In genomic region chr5:59187772-59188347, GRCh38 we compare ENCODE assay signal across 8 cellular contexts.
DNase-seq lines count a peak whose midpoint lies in the region; ATAC-seq, FAIRE-seq and TF ChIP-seq lines count a peak whose summit lies in the region.

No MANE protein-coding gene starts in this region.

- no peaks in the 10 kb centered on the region for H3K27me3 Mint-ChIP-seq in neural crest cell (ENCODE audit: low read depth)
- H3K27me3 Mint-ChIP-seq in activated naive CD8-positive, alpha-beta T cell treated with anti-CD3 and anti-CD28 coated beads, Interleukin-2, amount 50 U/mL, for 24 hours = peaks cover 15% of the 10 kb centered on the region

- DNase-seq in GM12891 (ENCODE audit: insufficient read length, low spot score) = no peak
- peak; percentile 59 to 66 for DNase-seq in cardiac fibroblast (ENCODE audit: low read depth in 2 of 2)
- no peak for DNase-seq in neural crest cell (ENCODE audit: low read depth, low spot score)
- no peak for DNase-seq in NCI-H526 treated with DMSO at 0.1 percent for 48 hours (lab: John Stamatoyannopoulos, UW)
- no peak for DNase-seq in SKM-1 treated with dmso at 0.1 percent for 144 hours (lab: John Stamatoyannopoulos, UW; ENCODE audit: unreplicated experiment)
- DNase-seq in NOMO-1 (lab: John Stamatoyannopoulos, UW; ENCODE audit: unreplicated experiment in 2 of 2) = no peak
- DNase-seq in activated naive CD8-positive, alpha-beta T cell treated with anti-CD3 and anti-CD28 coated beads, Interleukin-2, amount 50 U/mL, for 24 hours = no peak

- no peaks in the 10 kb centered on the region for H3K36me3 Mint-ChIP-seq in neural crest cell (ENCODE audit: low read depth)
- no peaks in the 10 kb centered on the region for H3K36me3 Mint-ChIP-seq in activated naive CD8-positive, alpha-beta T cell treated with anti-CD3 and anti-CD28 coated beads, Interleukin-2, amount 50 U/mL, for 24 hours (ENCODE audit: low read depth)

- peak; percentile 5 for FAIRE-seq in GM12891 (lab: Jason Lieb, UNC)

- H3K4me1 Mint-ChIP-seq in neural crest cell = peaks cover 26% of the 10 kb centered on the region
- peaks cover 9% of the 10 kb centered on the region for H3K4me1 Mint-ChIP-seq in activated naive CD8-positive, alpha-beta T cell treated with anti-CD3 and anti-CD28 coated beads, Interleukin-2, amount 50 U/mL, for 24 hours

- H3K9me3 Mint-ChIP-seq in neural crest cell = no peaks in the 10 kb centered on the region
- H3K9me3 Mint-ChIP-seq in activated naive CD8-positive, alpha-beta T cell treated with anti-CD3 and anti-CD28 coated beads, Interleukin-2, amount 50 U/mL, for 24 hours = no peaks in the 10 kb centered on the region

- TF ChIP-seq CTCF in cardiac fibroblast (IDR thresholded peaks at IDR 0.05; ENCODE audit: low read depth, low read length) = no peak
- no peak for TF ChIP-seq CTCF in neural crest cell (conservative IDR thresholded peaks at IDR 0.05)

- no peak overlapping the region for H3K27ac Mint-ChIP-seq in neural crest cell (ENCODE audit: unreplicated experiment)
- H3K27ac Mint-ChIP-seq in activated naive CD8-positive, alpha-beta T cell treated with anti-CD3 and anti-CD28 coated beads, Interleukin-2, amount 50 U/mL, for 24 hours = no peak overlapping the region

- H3K4me3 Mint-ChIP-seq in neural crest cell = peak overlapping the region; percentile 49
- H3K4me3 Mint-ChIP-seq in activated naive CD8-positive, alpha-beta T cell treated with anti-CD3 and anti-CD28 coated beads, Interleukin-2, amount 50 U/mL, for 24 hours = no peak overlapping the region

- peak; percentile 61 for ATAC-seq in HG03432 (IDR thresholded peaks at IDR 0.05; ENCODE audit: unreplicated experiment)
- ATAC-seq in activated naive CD8-positive, alpha-beta T cell treated with anti-CD3 and anti-CD28 coated beads, Interleukin-2, amount 50 U/mL, for 24 hours = no peak

- TF ChIP-seq POLR2A in GM12891 (IDR thresholded peaks at IDR 0.05; ENCODE audit: low read depth, low read length) = no peak

- peak overlapping the region in 1 of 2 donors; percentile 9 for H3K4me3 ChIP-seq in cardiac fibroblast (replicated peaks in 1 of 2; ENCODE audit: low read depth in 2 of 2, low read length in 2 of 2)

TF ChIP-seq in GM12891, 5 proteins besides CTCF, POLR2A, EP300 and RAD21:
- TF ChIP-seq POU2F2 (IDR thresholded peaks at IDR 0.05; ENCODE audit: low read depth, low read length) (no peak), SPI1 (IDR thresholded peaks at IDR 0.05; ENCODE audit: low read depth, low read length) (no peak), TAF1 (IDR thresholded peaks at IDR 0.05; ENCODE audit: low read depth, low read length) (no peak), POLR2AphosphoS5 (IDR thresholded peaks at IDR 0.05; ENCODE audit: low read depth, low read length) (no peak), PAX5 (IDR thresholded peaks at IDR 0.05; ENCODE audit: insufficient read depth, low read length, severe bottlenecking) (no peak)

Comparison
In these comparisons a context has a peak if more than half of its experiments do, and no peak if none do; other contexts are left out.
1. DNase-seq: peak in cardiac fibroblast (2 of 2); none in GM12891 (single experiment), neural crest cell (single experiment), NCI-H526 treated with DMSO at 0.1 percent for 48 hours (single experiment), SKM-1 treated with dmso at 0.1 percent for 144 hours (single experiment), NOMO-1 (0 of 2) and activated naive CD8-positive, alpha-beta T cell treated with anti-CD3 and anti-CD28 coated beads, Interleukin-2, amount 50 U/mL, for 24 hours (single experiment).